In the genomic region with DNA sequence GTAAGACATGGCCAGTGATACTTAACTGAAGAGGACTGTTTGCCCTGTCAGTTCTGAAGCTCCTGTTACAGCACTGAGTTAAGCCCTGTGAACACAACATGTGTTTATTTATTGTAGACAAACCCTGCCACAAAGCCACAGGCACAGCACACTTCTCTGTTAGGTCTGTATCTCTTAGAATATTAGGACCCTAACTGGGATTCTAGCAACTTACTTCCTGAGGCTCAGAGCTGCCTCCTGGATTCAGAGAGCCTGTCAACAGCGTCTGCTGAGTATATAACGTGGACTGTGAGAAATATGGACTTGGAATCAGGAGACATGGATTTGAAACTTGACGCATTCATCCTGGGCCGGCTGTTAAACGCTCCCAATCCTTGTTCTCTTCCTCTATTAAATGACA, we compare ENCODE assay signal across 14 cellular contexts.
DNase-seq lines count a peak whose midpoint lies in the region; ATAC-seq and TF ChIP-seq lines count a peak whose summit lies in the region.
"Had no signal": no experiment of that assay in that cellular context is flagged by ENCODE, and none has a peak within 500 bp of the region (broad histone marks: within the 10 kb centered on the region; RNA-seq: fewer than 3 reads in every experiment).

No MANE protein-coding gene starts in this region.

- no peak overlapping the region for H3K4me3 ChIP-seq in BLaER1 treated with 17β-estradiol and CSF1 and Interleukin-3, amounts not matched to agents 10 nM and 100 nM
- H3K4me3 ChIP-seq in esophagus squamous epithelium (no peak overlapping the region), osteoblast (ENCODE audit: insufficient read depth, low read length) (no peak overlapping the region)
- H3K4me3 ChIP-seq in naive thymus-derived CD4-positive, alpha-beta T cell (ENCODE audit: low read length) = no peak overlapping the region

- H3K27me3 ChIP-seq in BLaER1 treated with 17β-estradiol and CSF1 and Interleukin-3, amounts not matched to agents 10 nM and 100 nM = no peaks in the 10 kb centered on the region
- H3K27me3 ChIP-seq in esophagus squamous epithelium = no peaks in the 10 kb centered on the region
- H3K27me3 ChIP-seq in osteoblast (ENCODE audit: insufficient read depth, low read length) = no peaks in the 10 kb centered on the region
- H3K27me3 ChIP-seq in naive thymus-derived CD4-positive, alpha-beta T cell (ENCODE audit: control insufficient read depth in 2 of 2, insufficient read depth in 2 of 2, low read length in 2 of 2) = no peaks in the 10 kb centered on the region
- H3K27me3 ChIP-seq: neutrophil had no signal

- peak overlapping the region in 3 of 9 donors; percentile 20 to 83 (median 40) for H3K27ac Mint-ChIP-seq in naive thymus-derived CD4-positive, alpha-beta T cell
- H3K27ac Mint-ChIP-seq: activated CD8-positive, alpha-beta T cell treated with anti-CD3 and anti-CD28 coated beads for 36 hours had no signal

- peaks cover 47% of the 10 kb centered on the region for H3K79me2 ChIP-seq in osteoblast (ENCODE audit: insufficient read depth, low read length)

- intact Hi-C loops in esophagus squamous epithelium (cut with DNase I) = no loop called here
- intact Hi-C loops in naive thymus-derived CD4-positive, alpha-beta T cell (cut with micrococcal nuclease) = no loop called here

- H3K27ac ChIP-seq in BLaER1 treated with 17β-estradiol and CSF1 and Interleukin-3, amounts not matched to agents 10 nM and 100 nM = peak overlapping the region; percentile 74 to 99 (median 94)
- peak overlapping the region; percentile 19 to 92 (median 88) for H3K27ac ChIP-seq in esophagus squamous epithelium
- peak overlapping the region; percentile 97 for H3K27ac ChIP-seq in osteoblast (ENCODE audit: low read depth, low read length)
- H3K27ac ChIP-seq in naive thymus-derived CD4-positive, alpha-beta T cell (ENCODE audit: low read depth, low read length) = no peak overlapping the region
- H3K27ac ChIP-seq: neutrophil had no signal

- H3K9ac ChIP-seq in BLaER1 treated with 17β-estradiol and CSF1 and Interleukin-3, amounts not matched to agents 10 nM and 100 nM = peak overlapping the region; percentile 17 to 84 (median 71); a peak in 15 of 22 replicates

- DNase-seq in NCI-H460 (ENCODE audit: extremely low read depth, low read depth) (peak; percentile 59), esophagus squamous epithelium (lab: John Stamatoyannopoulos, UW) (no peak), osteoblast (ENCODE audit: insufficient read length, low spot score, missing footprints) (peak; percentile 21)
- DNase-seq in naive thymus-derived CD4-positive, alpha-beta T cell = no peak
- no peak for DNase-seq in activated CD8-positive, alpha-beta memory T cell treated with anti-CD3 and anti-CD28 coated beads for 24 hours
- DNase-seq: activated CD8-positive, alpha-beta T cell treated with anti-CD3 and anti-CD28 coated beads for 36 hours; aorta; COR-L47; hippocampal formation; NCI-H1694 treated with DMSO at 0.1 percent for 48 hours had no signal

- POLR2A ChIA-PET in naive thymus-derived CD4-positive, alpha-beta T cell (lab: Charles Lee) = interaction anchor here (0.8 kb wide), 1 partner anchor 135 kb away, joined by 3 read pairs; a partner anchor contains a TSS

- TF ChIP-seq CTCF in esophagus squamous epithelium (IDR thresholded peaks at IDR 0.05) (no peak), osteoblast (IDR thresholded peaks at IDR 0.05; ENCODE audit: extremely low read depth, low read depth, low read length) (no peak)

- CTCF ChIA-PET in naive thymus-derived CD4-positive, alpha-beta T cell (lab: Charles Lee) = interaction anchor here (0.9 kb wide), 2 partner anchors 8 to 136 kb away, joined by 3 read pairs; no protein-coding TSS in a partner anchor

- peaks cover 0 to 6% (median 0%) of the 10 kb centered on the region in 11 donors for H3K9me3 Mint-ChIP-seq in naive thymus-derived CD4-positive, alpha-beta T cell
- H3K9me3 Mint-ChIP-seq: activated CD8-positive, alpha-beta T cell treated with anti-CD3 and anti-CD28 coated beads for 36 hours had no signal

- H3K36me3 Mint-ChIP-seq in naive thymus-derived CD4-positive, alpha-beta T cell = peaks cover 0 to 27% (median 7%) of the 10 kb centered on the region in 5 donors

- TF ChIP-seq POLR2A in esophagus squamous epithelium (IDR thresholded peaks at IDR 0.05) = no peak

- no peaks in the 10 kb centered on the region for H3K9me3 ChIP-seq in BLaER1 treated with 17β-estradiol and CSF1 and Interleukin-3, amounts not matched to agents 10 nM and 100 nM (replicated peaks in 1 of 11)
- H3K9me3 ChIP-seq in esophagus squamous epithelium (no peaks in the 10 kb centered on the region), osteoblast (ENCODE audit: low read depth, low read length) (no peaks in the 10 kb centered on the region)
- no peaks in the 10 kb centered on the region for H3K9me3 ChIP-seq in naive thymus-derived CD4-positive, alpha-beta T cell (ENCODE audit: control insufficient read depth in 2 of 3, low read length in 3 of 3)
- H3K9me3 ChIP-seq: neutrophil had no signal

- no peaks in the 10 kb centered on the region for H3K36me3 ChIP-seq in BLaER1 treated with 17β-estradiol and CSF1 and Interleukin-3, amounts not matched to agents 10 nM and 100 nM
- no peaks in the 10 kb centered on the region for H3K36me3 ChIP-seq in esophagus squamous epithelium
- H3K36me3 ChIP-seq in osteoblast (ENCODE audit: insufficient read depth, low read length) = no peaks in the 10 kb centered on the region
- H3K36me3 ChIP-seq in naive thymus-derived CD4-positive, alpha-beta T cell (ENCODE audit: control insufficient read depth in 2 of 3, insufficient read depth in 3 of 3, low read length in 3 of 3) = no peaks in the 10 kb centered on the region
- H3K36me3 ChIP-seq: neutrophil had no signal

- peak overlapping the region; percentile 16 for H2AFZ ChIP-seq in osteoblast (ENCODE audit: low read length)

- no peaks in the 10 kb centered on the region for H4K20me1 ChIP-seq in BLaER1 treated with 17β-estradiol and CSF1 and Interleukin-3, amounts not matched to agents 10 nM and 100 nM
- no peaks in the 10 kb centered on the region for H4K20me1 ChIP-seq in osteoblast (ENCODE audit: insufficient read depth, low read length)

- WGBS in esophagus squamous epithelium, 2 donors = 69 to 72% methylated on average over 5 of the region's 5 CpGs

- peaks cover 10 to 62% (median 24%) of the 10 kb centered on the region in 7 donors for H3K4me1 Mint-ChIP-seq in naive thymus-derived CD4-positive, alpha-beta T cell

- no peak overlapping the region for H3K4me3 Mint-ChIP-seq in naive thymus-derived CD4-positive, alpha-beta T cell
- H3K4me3 Mint-ChIP-seq: activated CD8-positive, alpha-beta T cell treated with anti-CD3 and anti-CD28 coated beads for 36 hours had no signal

- H3K27me3 Mint-ChIP-seq in naive thymus-derived CD4-positive, alpha-beta T cell = no peaks in the 10 kb centered on the region
- H3K27me3 Mint-ChIP-seq: activated CD8-positive, alpha-beta T cell treated with anti-CD3 and anti-CD28 coated beads for 36 hours had no signal

- peak overlapping the region; percentile 68 to 98 (median 86) for H3K4me2 ChIP-seq in BLaER1 treated with 17β-estradiol and CSF1 and Interleukin-3, amounts not matched to agents 10 nM and 100 nM
- H3K4me2 ChIP-seq in osteoblast (ENCODE audit: insufficient read depth, low read length) = peak overlapping the region; percentile 14

- ATAC-seq in HG03571 (IDR thresholded peaks at IDR 0.05; ENCODE audit: unreplicated experiment) = no peak
- ATAC-seq in naive thymus-derived CD4-positive, alpha-beta T cell = no peak
- no peak for ATAC-seq in HG03432 (IDR thresholded peaks at IDR 0.05; ENCODE audit: unreplicated experiment)
- ATAC-seq: activated CD8-positive, alpha-beta T cell treated with anti-CD3 and anti-CD28 coated beads for 36 hours had no signal

- H3K4me1 ChIP-seq in BLaER1 treated with 17β-estradiol and CSF1 and Interleukin-3, amounts not matched to agents 10 nM and 100 nM = peaks cover 99 to 100% (median 100%) of the 10 kb centered on the region in 10 experiments
- peaks cover 43 to 92% (median 69%) of the 10 kb centered on the region in 3 donors for H3K4me1 ChIP-seq in esophagus squamous epithelium
- H3K4me1 ChIP-seq in osteoblast (ENCODE audit: insufficient read depth, low read length) = peaks cover 89% of the 10 kb centered on the region
- H3K4me1 ChIP-seq in naive thymus-derived CD4-positive, alpha-beta T cell (ENCODE audit: control insufficient read depth in 2 of 2, insufficient read depth in 2 of 2, low read length in 2 of 2) = no peaks in the 10 kb centered on the region

Comparison
In these comparisons a context has a peak if more than half of its experiments do, and no peak if none do; other contexts are left out.
1. DNase-seq: peak in NCI-H460 (single experiment) and osteoblast (single experiment); none in esophagus squamous epithelium (single experiment), naive thymus-derived CD4-positive, alpha-beta T cell (0 of 9) and activated CD8-positive, alpha-beta memory T cell treated with anti-CD3 and anti-CD28 coated beads for 24 hours (single experiment).